In genomic region chr10:58189269-58189668, GRCh38 we compare ENCODE assay signal across 11 cellular contexts.
DNase-seq lines count a peak whose midpoint lies in the region; ATAC-seq and TF ChIP-seq lines count a peak whose summit lies in the region.
"Had no signal": no experiment of that assay in that cellular context is flagged by ENCODE, and none has a peak within 500 bp of the region (broad histone marks: within the 10 kb centered on the region; RNA-seq: fewer than 3 reads in every experiment).

No MANE protein-coding gene starts in this region.

- no peaks in the 10 kb centered on the region for H3K9me3 ChIP-seq in MG63

- DNase-seq in GM03348 (ENCODE audit: low spot score), result peak; percentile 5
- DNase-seq in MG63, result peak; percentile 49
- DNase-seq in epithelial cell of esophagus (ENCODE audit: low read depth), result peak; percentile 68
- peak; percentile 19 for DNase-seq in renal cortical epithelial cell (ENCODE audit: low read depth)
- no peak for DNase-seq in SHP77 (lab: John Stamatoyannopoulos, UW)
- DNase-seq: activated CD4-positive, alpha-beta T cell treated with anti-CD3 and anti-CD28 coated beads, Interleukin-2, amount 10 ng/mL, durations not matched to agents 7 days and 5 days; NCI-H524; nucleus accumbens; stimulated activated CD4-positive, alpha-beta T cell treated with anti-CD3 and anti-CD28 coated beads, Interleukin-4, amount 100 ng/mL, for 24 hours had no signal

- no peaks in the 10 kb centered on the region; the same call in 1 of the 2 replicates for H3K36me3 ChIP-seq in MG63

- no peaks in the 10 kb centered on the region for H3K27me3 ChIP-seq in MG63

- H3K4me3 ChIP-seq in MG63 (no peak overlapping the region), epithelial cell of esophagus (ENCODE audit: low read length) (no peak overlapping the region)

- ATAC-seq in GM21619 (IDR thresholded peaks at IDR 0.05; ENCODE audit: unreplicated experiment) (no peak), GM21529 (IDR thresholded peaks at IDR 0.05; ENCODE audit: unreplicated experiment) (no peak)

- no peak for TF ChIP-seq CTCF in epithelial cell of esophagus (IDR thresholded peaks at IDR 0.05; ENCODE audit: insufficient read depth, low read depth, low read length, missing control alignments)

Comparison
In these comparisons a context has a peak if more than half of its experiments do, and no peak if none do; other contexts are left out.
1. DNase-seq: peak in GM03348 (single experiment), MG63 (single experiment), epithelial cell of esophagus (single experiment) and renal cortical epithelial cell (single experiment); none in SHP77 (0 of 2).